In genomic region chr11:1845571-1846452, GRCh38 we compare ENCODE assay signal across 1 cellular context.
TF ChIP-seq lines count a peak whose summit lies in the region.

No MANE protein-coding gene starts in this region.

TF ChIP-seq in HepG2, 621 proteins besides CTCF, POLR2A, EP300 and RAD21:
- TF ChIP-seq ZNF687 (CRISPR knock-in tag; IDR thresholded peaks at IDR 0.05) (peak; percentile 51), GZF1 (CRISPR knock-in tag; IDR thresholded peaks at IDR 0.05) (no peak), ZNF737 (CRISPR knock-in tag; IDR thresholded peaks at IDR 0.05; ENCODE audit: borderline replicate concordance) (no peak), HNRNPL (IDR thresholded peaks at IDR 0.05; ENCODE audit: low read depth, low read length) (peak; percentile 65; the same call in 1 of the 2 replicates), ZNF564 (CRISPR knock-in tag; IDR thresholded peaks at IDR 0.05) (no peak), ESRRA (CRISPR knock-in tag; IDR thresholded peaks at IDR 0.05; ENCODE audit: low read depth) (no peak), LCORL (IDR thresholded peaks at IDR 0.05) (no peak), LCORL (CRISPR knock-in tag; IDR thresholded peaks at IDR 0.05) (no peak), HMGXB3 (CRISPR knock-in tag; IDR thresholded peaks at IDR 0.05; ENCODE audit: borderline replicate concordance) (no peak), SIN3A (IDR thresholded peaks at IDR 0.05; ENCODE audit: borderline replicate concordance, low read depth, low read length) (no peak)
